8 cellular contexts compared by ENCODE assay signal in genomic region chr11:64230209-64230984, GRCh38. TPM values are rescaled to one million over a fixed set of nuclear protein-coding genes. Genes with fewer than 3 reads are reported as not detected.
A peak's percentile ranks its signal among the peaks of the same experiment; 100 is the strongest.
DNase-seq lines count a peak whose midpoint lies in the region; ATAC-seq, FAIRE-seq and TF ChIP-seq lines count a peak whose summit lies in the region.

DNAJC4 (plus strand) TSS chr11:64230548; CDS start chr11:64230855, 307 bp downstream.

- CTCF ChIA-PET in activated B cell treated with CpG ODN at 0.5 μM for 24 hours (lab: Charles Lee) = interaction anchor here (0.6 kb wide), 1 partner anchor 11 kb away, joined by 3 read pairs; the partner anchor contains the start of gene FKBP2

- peak; percentile 42 for ATAC-seq in HG03039 (IDR thresholded peaks at IDR 0.05; ENCODE audit: unreplicated experiment)
- peak; percentile 59 for ATAC-seq in activated B cell treated with CpG ODN at 0.5 μM for 24 hours (ENCODE audit: low read depth)
- ATAC-seq in HG02571 (IDR thresholded peaks at IDR 0.05; ENCODE audit: unreplicated experiment) = no peak

- WGBS in small intestine, 3 donors = 0% methylated on average over 46 to 59 of the region's 59 CpGs

- no peaks in the 10 kb centered on the region for H3K27me3 ChIP-seq in bronchial epithelial cell (ENCODE audit: control insufficient read depth, insufficient read depth, low read length)
- no peaks in the 10 kb centered on the region for H3K27me3 ChIP-seq in small intestine (ENCODE audit: control insufficient read depth in 2 of 2, insufficient read depth in 2 of 2, low read length in 2 of 2)

- TF ChIP-seq POLR2A in GM15510 (IDR thresholded peaks at IDR 0.05; ENCODE audit: borderline replicate concordance, extremely low read depth, insufficient read length) = peak; percentile 66

- POLR2A ChIA-PET in activated B cell treated with CpG ODN at 0.5 μM for 24 hours (lab: Charles Lee) = interaction anchor here (0.7 to 12.7 kb wide), 11 partner anchors 11 to 74 kb away, joined by 3 to 191 read pairs (median 5); partner anchors contain the start of genes ESRRA, FERMT3, FKBP2 and PLCB3

- no peaks in the 10 kb centered on the region for H3K27me3 Mint-ChIP-seq in activated B cell treated with CpG ODN at 0.5 μM for 24 hours

- H3K9me3 ChIP-seq in small intestine (ENCODE audit: control insufficient read depth, low read depth) = no peaks in the 10 kb centered on the region

- H3K9me3 Mint-ChIP-seq in activated B cell treated with CpG ODN at 0.5 μM for 24 hours = no peaks in the 10 kb centered on the region

- H3K36me3 ChIP-seq in bronchial epithelial cell (ENCODE audit: control insufficient read depth, insufficient read depth, low read length) (no peaks in the 10 kb centered on the region), small intestine (ENCODE audit: control insufficient read depth in 2 of 2, insufficient read depth in 2 of 2, low read length in 2 of 2) (no peaks in the 10 kb centered on the region)

- H3K4me1 ChIP-seq in small intestine (ENCODE audit: control insufficient read depth in 2 of 2, insufficient read depth in 1 of 2, low read depth in 1 of 2, low read length in 1 of 2) = peaks cover 0 to 2% of the 10 kb centered on the region in 2 donors

- H3K4me3 ChIP-seq in bronchial epithelial cell (ENCODE audit: low read depth, low read length) (peak within 1 kb of the TSS; percentile 86), small intestine (ENCODE audit: low read depth in 1 of 2, low read length in 2 of 2) (peak within 1 kb of the TSS; percentile 73 to 78)

- peak within 1 kb of the TSS; percentile 83 to 97 for H3K27ac ChIP-seq in small intestine (ENCODE audit: low read depth in 1 of 2, low read length in 1 of 2)

- DNase-seq in NCI-H2171 treated with DMSO at 0.1 percent for 48 hours (lab: John Stamatoyannopoulos, UW) = peak; percentile 91
- DNase-seq in activated B cell treated with CpG ODN at 0.5 μM for 24 hours = peak; percentile 87
- DNase-seq in bronchial epithelial cell (ENCODE audit: low read depth) = peak; percentile 81
- peak; percentile 90 for DNase-seq in iPS-NIHi7 (ENCODE audit: extremely low spot score)
- DNase-seq in small intestine = peak; percentile 96

- peak within 1 kb of the TSS; percentile 91 for H3K4me3 Mint-ChIP-seq in activated B cell treated with CpG ODN at 0.5 μM for 24 hours

- no peak for TF ChIP-seq CTCF in activated B cell treated with CpG ODN at 0.5 μM for 24 hours (IDR thresholded peaks at IDR 0.05)
- TF ChIP-seq CTCF in bronchial epithelial cell (IDR thresholded peaks at IDR 0.05; ENCODE audit: insufficient read depth, low read length, severe bottlenecking) = no peak

- intact Hi-C loops in activated B cell treated with CpG ODN at 0.5 μM for 24 hours (cut with micrococcal nuclease) = loop anchor here (1.0 to 5.0 kb wide), 8 partner anchors 10 to 293 kb away; partner anchors contain the start of genes GPR137, NAA40, PPP1R14B and PRDX5

- peak within 1 kb of the TSS; percentile 91 for H3K27ac Mint-ChIP-seq in activated B cell treated with CpG ODN at 0.5 μM for 24 hours

- H3K4me1 Mint-ChIP-seq in activated B cell treated with CpG ODN at 0.5 μM for 24 hours = peaks cover 62% of the 10 kb centered on the region

- FAIRE-seq in bronchial epithelial cell (lab: Jason Lieb, UNC) = no peak
- FAIRE-seq in small intestine (lab: Jason Lieb, UNC) = no peak

- H3K36me3 Mint-ChIP-seq in activated B cell treated with CpG ODN at 0.5 μM for 24 hours (ENCODE audit: low read depth) = peaks cover 4% of the 10 kb centered on the region

RNA-seq across cellular contexts. Expression of gene DNAJC4, which starts in this region (rescaled TPM):
- 47.5 and 53.3 TPM in 2 replicates for total RNA-seq in activated B cell treated with CpG ODN at 0.5 μM for 24 hours
- 3.4 and 10.1 TPM in 2 replicates for total RNA-seq in bronchial epithelial cell
- polyA plus RNA-seq in small intestine = 100 to 1,000 TPM in 2 of 3 donors, 10 to 100 TPM in 1; 50.6 to 164 (median 127) TPM
